Comparison of ENCODE assay signal across 8 cellular contexts in genomic region chr12:54191550-54192022, GRCh38. TPM values are rescaled to one million over a fixed set of nuclear protein-coding genes. Genes with fewer than 3 reads are reported as not detected.
DNase-seq lines count a peak whose midpoint lies in the region; ATAC-seq, FAIRE-seq and TF ChIP-seq lines count a peak whose summit lies in the region.

No MANE protein-coding gene starts in this region.

- peak; percentile 36 for ATAC-seq in HG03135 (IDR thresholded peaks at IDR 0.05; ENCODE audit: unreplicated experiment)
- peak; percentile 79 for ATAC-seq in HepG2
- no peak for ATAC-seq in HG02973 (IDR thresholded peaks at IDR 0.05; ENCODE audit: unreplicated experiment)

- no peaks in the 10 kb centered on the region for H4K20me1 ChIP-seq in HepG2 (ENCODE audit: insufficient read depth, low read length)

- intact Hi-C loops in HepG2 (cut with micrococcal nuclease; ENCODE audit: unreplicated experiment) = loop anchor here (1.0 kb wide), 2 partner anchors 159 to 185 kb away; no protein-coding TSS in a partner anchor

- no peaks in the 10 kb centered on the region for H3K9me3 ChIP-seq in HepG2 (ENCODE audit: low read length)

- 0% methylated on average over 14 of the region's 14 CpGs for WGBS in HepG2 (ENCODE audit: low lambda C conversion rate)

- H3K4me1 ChIP-seq in HepG2 (ENCODE audit: insufficient read depth, low read length) = peaks cover 38% of the 10 kb centered on the region

- TF ChIP-seq EP300 in HepG2 (IDR thresholded peaks at IDR 0.05; ENCODE audit: low read depth in 2 of 2, low read length in 2 of 2) (no peak), HepG2 (CRISPR knock-in tag; IDR thresholded peaks at IDR 0.05; ENCODE audit: borderline replicate concordance) (no peak)

- no peak overlapping the region for H2AFZ ChIP-seq in HepG2 (ENCODE audit: low read length)

- FAIRE-seq in HepG2 (lab: Jason Lieb, UNC) = peak; percentile 26

- POLR2A ChIA-PET in HepG2 (lab: Yijun Ruan, JAX) = no interaction called here

- CTCF ChIA-PET in HepG2 (lab: Yijun Ruan, JAX; ENCODE audit: low intra/inter-chr PET ratio, low total read pairs) = interaction anchor here (1.0 to 2.5 kb wide), 7 partner anchors 9 to 490 kb away, joined by 3 to 29 read pairs (median 6); partner anchors contain the start of genes HOXC5 and HOXC8

- no peaks in the 10 kb centered on the region for H3K79me2 ChIP-seq in HepG2 (ENCODE audit: insufficient read depth, low read length)

- no peak for TF ChIP-seq POLR2A in HepG2 (IDR thresholded peaks at IDR 0.05; ENCODE audit: insufficient read depth in 1 of 2, low read depth in 2 of 2, low read length in 2 of 2)

- H3K27me3 ChIP-seq in HepG2 (ENCODE audit: control insufficient read depth in 1 of 2, insufficient read depth in 2 of 2, low read length in 2 of 2) = peaks cover 0 to 8% of the 10 kb centered on the region in 2 experiments; a peak in 1 of 5 replicates

- H3K36me3 ChIP-seq in HepG2 (replicated peaks in 1 of 2; ENCODE audit: control insufficient read depth in 1 of 2, insufficient read depth in 2 of 2, low read length in 2 of 2) = peaks cover 0 to 2% of the 10 kb centered on the region in 2 experiments; a peak in 1 of 5 replicates

- BruUV-seq in HepG2 (replicated peaks; lab: Mats Ljungman, UMichigan) = no TSS peak

- H3K27ac ChIP-seq in HepG2 (ENCODE audit: extremely low read length, insufficient read depth, low read length) = no peak overlapping the region

- peak; percentile 40 for DNase-seq in DMS79 (lab: John Stamatoyannopoulos, UW)
- DNase-seq in NCI-H510A treated with DMSO at 0.1 percent for 48 hours (lab: John Stamatoyannopoulos, UW) = peak; percentile 78
- DNase-seq in activated CD4-positive, alpha-beta T cell treated with anti-CD3 and anti-CD28 coated beads for 4 hours = peak; percentile 76 to 79
- DNase-seq in choroid plexus epithelial cell (ENCODE audit: low read depth) = peak; percentile 90
- DNase-seq in HepG2 (ENCODE audit: low spot score) = peak; percentile 78
- DNase-seq in stimulated activated CD4-positive, alpha-beta T cell treated with anti-CD3 and anti-CD28 coated beads, Interleukin-4, amount 100 ng/mL, for 1 hour = peak; percentile 77

- peak; percentile 87 for TF ChIP-seq CTCF in choroid plexus epithelial cell (conservative IDR thresholded peaks at IDR 0.05; ENCODE audit: low read depth, low read length)
- TF ChIP-seq CTCF in HepG2 (CRISPR knock-in tag; IDR thresholded peaks at IDR 0.05) = peak; percentile 89

- no peak overlapping the region for H3K9ac ChIP-seq in HepG2 (ENCODE audit: insufficient read depth, low read depth, low read length)

- in situ Hi-C loops in HepG2 (cut with HindIII; ENCODE audit: extremely low pct_ligation_motif_present, low pct_unique_long_range_greater_than_20kb) = loop anchor here (5.0 kb wide), 1 partner anchor 159 kb away; the partner anchor contains the start of gene HOXC5

- peak overlapping the region; percentile 34 for H3K4me2 ChIP-seq in HepG2 (ENCODE audit: low read depth, low read length)

- TF ChIP-seq RAD21 in HepG2 (CRISPR knock-in tag; IDR thresholded peaks at IDR 0.05) = peak; percentile 72

- H3K4me3 ChIP-seq in choroid plexus epithelial cell (ENCODE audit: low read depth, low read length) (no peak overlapping the region), HepG2 (replicated peaks in 1 of 3; ENCODE audit: insufficient read depth in 1 of 3, low read depth in 2 of 3, low read length in 3 of 3) (0 out of 6 replicates have a peak overlapping the region, but pooled peaks of 1 of the 3 experiments have one; percentile 8)

TF ChIP-seq in HepG2, 621 proteins besides CTCF, POLR2A, EP300 and RAD21 (continues in another document):
- TF ChIP-seq ZNF143 (CRISPR knock-in tag; IDR thresholded peaks at IDR 0.05) (peak; percentile 66; the same call in 1 of the 2 replicates), ZNF546 (CRISPR knock-in tag; conservative IDR thresholded peaks at IDR 0.05) (no peak), PLSCR1 (CRISPR knock-in tag; IDR thresholded peaks at IDR 0.05; ENCODE audit: borderline replicate concordance) (no peak), CREB1 (IDR thresholded peaks at IDR 0.05) (no peak), CREB1 (CRISPR knock-in tag; IDR thresholded peaks at IDR 0.05) (peak; percentile 30; the same call in 1 of the 2 replicates), ZNF557 (CRISPR knock-in tag; IDR thresholded peaks at IDR 0.05) (no peak), ZFP90 (CRISPR knock-in tag; IDR thresholded peaks at IDR 0.05; ENCODE audit: borderline replicate concordance) (0 out of 2 replicates have a peak, but pooled peaks have one; percentile 37), ZNF513 (CRISPR knock-in tag; conservative IDR thresholded peaks at IDR 0.05) (no peak), GATAD2A (CRISPR knock-in tag; IDR thresholded peaks at IDR 0.05) (0 out of 2 replicates have a peak, but pooled peaks have one; percentile 43), FOXK1 (CRISPR knock-in tag; IDR thresholded peaks at IDR 0.05; ENCODE audit: borderline replicate concordance, low read depth) (0 out of 2 replicates have a peak, but pooled peaks have one; percentile 20), YY1 (IDR thresholded peaks at IDR 0.05; ENCODE audit: insufficient read depth, insufficient replicate concordance, low read depth, low read length) (peak; percentile 50), HDAC1 (CRISPR knock-in tag; IDR thresholded peaks at IDR 0.05) (peak; percentile 57), ZNF574 (CRISPR knock-in tag; IDR thresholded peaks at IDR 0.05) (peak; percentile 67)

RNA-seq across cellular contexts. Expression of gene SMUG1, which starts 2.8 kb away (rescaled TPM):
- total RNA-seq in HepG2 (2016; rRNA removed; fragmentation: Illumina TruSeq; extraction: Trizol) = 35.6 and 36.9 TPM in 2 replicates
- total RNA-seq in HepG2 (2016; cell fraction: cytosol; rRNA removed; fragmentation: Illumina TruSeq; extraction: Trizol; ENCODE audit: low read depth) = 47.1 and 69.5 TPM in 2 replicates
- 33.2 and 38.5 TPM in 2 replicates for total RNA-seq in HepG2 (2016; cell fraction: insoluble cytoplasmic fraction; rRNA removed; fragmentation: Illumina TruSeq; extraction: Trizol)
- total RNA-seq in HepG2 (2016; cell fraction: membrane; rRNA removed; fragmentation: Illumina TruSeq; extraction: Trizol) = 50.2 and 62.2 TPM in 2 replicates
- 19.8 and 23.2 TPM in 2 replicates for total RNA-seq in HepG2 (2016; cell fraction: nucleus; rRNA removed; fragmentation: Illumina TruSeq; extraction: Trizol)
- 31.9 and 36.1 TPM in 2 replicates for polyA plus RNA-seq in HepG2 (2011; rRNA removed)
- polyA plus RNA-seq in HepG2 (2011; cell fraction: cytosol; rRNA removed) = 28.5 and 39.2 TPM in 2 replicates
- 27.2 and 35.2 TPM in 2 replicates for polyA plus RNA-seq in HepG2 (2011; cell fraction: nucleus; rRNA removed)
- polyA plus RNA-seq in HepG2 (2012) = 19.2 and 20.4 TPM in 2 replicates
- polyA plus RNA-seq in HepG2 (2016; cell fraction: cytosol; fragmentation: Illumina TruSeq; extraction: Trizol; ENCODE audit: low read depth) = 48.5 and 64.8 TPM in 2 replicates
- 32.5 and 38.2 TPM in 2 replicates for polyA plus RNA-seq in HepG2 (2016; cell fraction: insoluble cytoplasmic fraction; fragmentation: Illumina TruSeq; extraction: Trizol; ENCODE audit: low read depth)
- 43.2 and 48.1 TPM in 2 replicates for polyA plus RNA-seq in HepG2 (2016; cell fraction: membrane; fragmentation: Illumina TruSeq; extraction: Trizol; ENCODE audit: low read depth)
- polyA plus RNA-seq in HepG2 (2016; cell fraction: nucleus; fragmentation: Illumina TruSeq; extraction: Trizol; ENCODE audit: insufficient read depth, low read depth) = 35.0 and 38.8 TPM in 2 replicates
- 30.8 and 73.6 TPM in 2 replicates for polyA minus RNA-seq in HepG2 (2011; rRNA and poly(A)+ RNA removed; ENCODE audit: low replicate concordance)
- polyA minus RNA-seq in HepG2 (2011; cell fraction: cytosol; rRNA and poly(A)+ RNA removed) = 7.7 TPM in 2 replicates
- 22.7 and 32.0 TPM in 2 replicates for polyA minus RNA-seq in HepG2 (2011; cell fraction: nucleus; rRNA and poly(A)+ RNA removed)

Comparison
In these comparisons a context has a peak if more than half of its experiments do, and no peak if none do; other contexts are left out.
1. DNase-seq: peak in every context shown above with its lines; median percentile 90 in choroid plexus epithelial cell; 78 in NCI-H510A treated with DMSO at 0.1 percent for 48 hours; 78 in HepG2; 78 in activated CD4-positive, alpha-beta T cell treated with anti-CD3 and anti-CD28 coated beads for 4 hours; 77 in stimulated activated CD4-positive, alpha-beta T cell treated with anti-CD3 and anti-CD28 coated beads, Interleukin-4, amount 100 ng/mL, for 1 hour; 40 in DMS79.